13 cellular contexts compared by ENCODE assay signal in genomic region chr3:65166531-65166930, GRCh38.
DNase-seq lines count a peak whose midpoint lies in the region; ATAC-seq and TF ChIP-seq lines count a peak whose summit lies in the region.
"Had no signal": no experiment of that assay in that cellular context is flagged by ENCODE, and none has a peak within 500 bp of the region (broad histone marks: within the 10 kb centered on the region; RNA-seq: fewer than 3 reads in every experiment).

No MANE protein-coding gene starts in this region.

- CTCF ChIA-PET in WTC11 (lab: Charles Lee): no interaction called here

- H3K79me2 ChIP-seq in GM23338 (replicated peaks; ENCODE audit: insufficient read depth) (no peaks in the 10 kb centered on the region), MM.1S (ENCODE audit: low read length) (no peaks in the 10 kb centered on the region)

- no peaks in the 10 kb centered on the region for H3K27me3 ChIP-seq in GM23338 (ENCODE audit: insufficient read depth)
- H3K27me3 ChIP-seq in MM.1S (replicated peaks; ENCODE audit: insufficient read depth, low read length): no peaks in the 10 kb centered on the region

- H3K9ac ChIP-seq in MM.1S (ENCODE audit: low read length): no peak overlapping the region

- H3K9me2 ChIP-seq in GM23338 (ENCODE audit: insufficient read depth) (no peaks in the 10 kb centered on the region), MM.1S (replicated peaks; ENCODE audit: insufficient read depth, low read length) (no peaks in the 10 kb centered on the region)

- DNase-seq in GM23338 (ENCODE audit: low spot score): no peak
- no peak for DNase-seq in WTC11 (ENCODE audit: low spot score)
- DNase-seq in islet precursor cell: peak; percentile 59
- DNase-seq in NCI-H526 treated with DMSO at 0.1 percent for 48 hours (lab: John Stamatoyannopoulos, UW): no peak
- DNase-seq in NCI-H524 treated with DMSO at 0.1 percent for 48 hours (lab: John Stamatoyannopoulos, UW): no peak
- no peak for DNase-seq in MM.1S
- DNase-seq: C1 segment of cervical spinal cord; Caco-2; CD4-positive, alpha-beta memory T cell; DMS153; DND-41; H7; HCEC 1CT had no signal

- H3K9me3 ChIP-seq in MM.1S (replicated peaks; ENCODE audit: insufficient read depth, low read length): no peaks in the 10 kb centered on the region
- H3K9me3 ChIP-seq: Caco-2 had no signal

- POLR2A ChIA-PET in WTC11 (lab: Charles Lee): no interaction called here

- no peak overlapping the region for H2AFZ ChIP-seq in GM23338
- H2AFZ ChIP-seq in MM.1S (ENCODE audit: low read length): no peak overlapping the region

- H4K20me1 ChIP-seq in GM23338 (replicated peaks; ENCODE audit: insufficient read depth): no peaks in the 10 kb centered on the region
- no peaks in the 10 kb centered on the region for H4K20me1 ChIP-seq in MM.1S (ENCODE audit: insufficient read depth, low read length)

- H3K36me3 Mint-ChIP-seq in GM23338 (ENCODE audit: low read depth) (no peaks in the 10 kb centered on the region), WTC11 (no peaks in the 10 kb centered on the region)
- H3K36me3 Mint-ChIP-seq: CD4-positive, alpha-beta memory T cell had no signal

- ATAC-seq in GM23338 (peak; percentile 47; the same call in 2 of the 3 replicates), WTC11 (peak; percentile 58; the same call in 1 of the 2 replicates)

- no peak overlapping the region for H3K4me3 Mint-ChIP-seq in GM23338
- H3K4me3 Mint-ChIP-seq in WTC11: no peak overlapping the region
- H3K4me3 Mint-ChIP-seq: CD4-positive, alpha-beta memory T cell had no signal

- no peaks in the 10 kb centered on the region for H3F3A ChIP-seq in GM23338 (replicated peaks; ENCODE audit: low read depth)
- no peaks in the 10 kb centered on the region for H3F3A ChIP-seq in MM.1S (ENCODE audit: insufficient read depth, low read length)

- H3K27me3 Mint-ChIP-seq in GM23338 (ENCODE audit: insufficient read depth, low read depth, poor library complexity) (no peaks in the 10 kb centered on the region), WTC11 (ENCODE audit: low read depth) (peaks cover 3% of the 10 kb centered on the region; the same call in 1 of the 2 replicates)
- H3K27me3 Mint-ChIP-seq: CD4-positive, alpha-beta memory T cell had no signal

- H3K36me3 ChIP-seq in GM23338 (ENCODE audit: insufficient read depth) (no peaks in the 10 kb centered on the region), MM.1S (replicated peaks; ENCODE audit: insufficient read depth, low read length) (no peaks in the 10 kb centered on the region)

- TF ChIP-seq CTCF in GM23338 (conservative IDR thresholded peaks at IDR 0.05; ENCODE audit: low read depth in 2 of 2): no peak
- no peak for TF ChIP-seq CTCF in WTC11 (IDR thresholded peaks at IDR 0.05)
- TF ChIP-seq CTCF in MM.1S (IDR thresholded peaks at IDR 0.05; ENCODE audit: low read length): no peak

- H3K27ac ChIP-seq in GM23338 (ENCODE audit: low read depth): no peak overlapping the region
- H3K27ac ChIP-seq in MM.1S (ENCODE audit: low read length): no peak overlapping the region

- H3K4me3 ChIP-seq in GM23338 (no peak overlapping the region), MM.1S (ENCODE audit: low read length) (no peak overlapping the region)

- H3K4me1 ChIP-seq in GM23338 (ENCODE audit: insufficient read depth): peaks cover 9% of the 10 kb centered on the region; the same call in 1 of the 2 replicates
- H3K4me1 ChIP-seq in MM.1S (ENCODE audit: low read length): no peaks in the 10 kb centered on the region

- H3K27ac Mint-ChIP-seq in GM23338 (no peak overlapping the region), WTC11 (no peak overlapping the region)
- H3K27ac Mint-ChIP-seq: CD4-positive, alpha-beta memory T cell had no signal

- H3K4me2 ChIP-seq in GM23338: no peak overlapping the region
- no peak overlapping the region for H3K4me2 ChIP-seq in MM.1S (ENCODE audit: low read depth, low read length)

- peaks cover 8% of the 10 kb centered on the region for H3K4me1 Mint-ChIP-seq in GM23338
- H3K4me1 Mint-ChIP-seq in WTC11: peaks cover 6% of the 10 kb centered on the region
- H3K4me1 Mint-ChIP-seq: CD4-positive, alpha-beta memory T cell had no signal

- no peaks in the 10 kb centered on the region for H3K9me3 Mint-ChIP-seq in GM23338
- H3K9me3 Mint-ChIP-seq in WTC11: no peaks in the 10 kb centered on the region

TF ChIP-seq in GM23338, 12 proteins besides CTCF, POLR2A, EP300 and RAD21 (continues in another document):
- TF ChIP-seq ZNF114 (CRISPR knock-in tag; IDR thresholded peaks at IDR 0.05) (no peak), ZNF331 (CRISPR knock-in tag; IDR thresholded peaks at IDR 0.05; ENCODE audit: low read depth) (no peak), EZH2 (IDR thresholded peaks at IDR 0.05; ENCODE audit: low read depth, unreplicated experiment) (no peak), CREB1 (CRISPR knock-in tag; IDR thresholded peaks at IDR 0.05; ENCODE audit: low read depth) (no peak), POLR2AphosphoS5 (IDR thresholded peaks at IDR 0.05; ENCODE audit: low read depth) (no peak), JUNB (IDR thresholded peaks at IDR 0.05; ENCODE audit: unreplicated experiment) (no peak), STAT1 (IDR thresholded peaks at IDR 0.05; ENCODE audit: unreplicated experiment) (no peak), ETS1 (IDR thresholded peaks at IDR 0.05) (no peak)

TF ChIP-seq in WTC11, 78 proteins besides CTCF, POLR2A, EP300 and RAD21 (continues in another document):
- TF ChIP-seq ZNF532 (CRISPR knock-in tag; IDR thresholded peaks at IDR 0.05; ENCODE audit: borderline replicate concordance): no peak
- no peak for TF ChIP-seq JAZF1 (CRISPR knock-in tag; IDR thresholded peaks at IDR 0.05)
- TF ChIP-seq NR1H2 (CRISPR knock-in tag; IDR thresholded peaks at IDR 0.05): no peak
- TF ChIP-seq ZNF281 (CRISPR knock-in tag; IDR thresholded peaks at IDR 0.05): no peak
- TF ChIP-seq MXD4 (CRISPR knock-in tag; IDR thresholded peaks at IDR 0.05; ENCODE audit: borderline replicate concordance): no peak
- no peak for TF ChIP-seq ZNF232 (CRISPR knock-in tag; IDR thresholded peaks at IDR 0.05)
- TF ChIP-seq ZBTB21 (CRISPR knock-in tag; IDR thresholded peaks at IDR 0.05; ENCODE audit: borderline replicate concordance): no peak
- TF ChIP-seq TP53 (CRISPR knock-in tag; IDR thresholded peaks at IDR 0.05): no peak
